10 cellular contexts compared by ENCODE assay signal in the genomic region with DNA sequence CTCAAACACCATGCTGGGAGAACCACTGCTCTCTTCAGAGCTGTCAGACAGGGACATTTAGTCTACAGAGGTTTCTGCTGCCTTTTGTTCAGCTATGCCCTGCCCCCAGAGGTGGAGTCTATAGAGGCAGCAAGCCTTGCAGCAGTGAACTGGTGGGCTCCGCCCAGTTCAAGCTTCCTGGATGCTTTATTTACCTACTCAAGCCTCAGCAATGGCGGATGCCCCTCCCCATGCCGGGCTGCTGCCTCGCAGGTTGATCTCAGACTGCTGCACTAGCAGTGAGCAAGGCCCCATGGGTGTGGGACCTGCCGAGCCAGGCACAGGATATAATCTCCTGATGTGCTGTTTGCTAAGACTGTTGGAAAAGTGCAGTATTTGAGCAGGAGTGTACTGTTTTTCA. TPM values are rescaled to one million over a fixed set of nuclear protein-coding genes. Genes with fewer than 3 reads are reported as not detected.
A peak's percentile ranks its signal among the peaks of the same experiment; 100 is the strongest.
DNase-seq lines count a peak whose midpoint lies in the region; ATAC-seq and TF ChIP-seq lines count a peak whose summit lies in the region.
"Not testable (repeated sequence)": the region's sequence is repeated elsewhere in the genome, so short reads cannot be mapped to it uniquely, and the experiment has no call there.
"Had no signal": no experiment of that assay in that cellular context is flagged by ENCODE, and none has a peak within 500 bp of the region (broad histone marks: within the 10 kb centered on the region; RNA-seq: fewer than 3 reads in every experiment).

No MANE protein-coding gene starts in this region.

- not testable (repeated sequence) for H3K4me1 ChIP-seq in DND-41 (ENCODE audit: insufficient read depth, low read length)
- peaks cover 13% of the 10 kb centered on the region for H3K4me1 ChIP-seq in KMS-11 (ENCODE audit: low read depth, poor library complexity, severe bottlenecking)

- not testable (repeated sequence) for H4K20me1 ChIP-seq in DND-41 (ENCODE audit: insufficient read depth, low read length); KMS-11 (ENCODE audit: insufficient read depth)

- H3K36me3 ChIP-seq in DND-41 (ENCODE audit: insufficient read depth, low read length); KMS-11 (ENCODE audit: insufficient read depth): not testable (repeated sequence)

- H3K27ac ChIP-seq in DND-41 (ENCODE audit: low read length); KMS-11: not testable (repeated sequence)

- H3K27me3 ChIP-seq in DND-41 (ENCODE audit: insufficient read depth, low read length, poor library complexity); KMS-11 (ENCODE audit: insufficient read depth, low read depth): not testable (repeated sequence)

- H3K27me3 Mint-ChIP-seq in activated CD4-positive, alpha-beta T cell treated with anti-CD3 and anti-CD28 coated beads, Interleukin-2, amount 10 ng/mL, durations not matched to agents 7 days and 5 days = peaks cover 34% of the 10 kb centered on the region
- not testable (repeated sequence) for H3K27me3 Mint-ChIP-seq in activated naive CD4-positive, alpha-beta T cell treated with anti-CD3 and anti-CD28 coated beads for 36 hours (ENCODE audit: low read depth)

- not testable (repeated sequence) for H3K4me1 Mint-ChIP-seq in activated CD4-positive, alpha-beta T cell treated with anti-CD3 and anti-CD28 coated beads, Interleukin-2, amount 10 ng/mL, durations not matched to agents 7 days and 5 days; activated naive CD4-positive, alpha-beta T cell treated with anti-CD3 and anti-CD28 coated beads for 36 hours (ENCODE audit: low read depth)

- POLR2A ChIA-PET in activated CD4-positive, alpha-beta T cell treated with anti-CD3 and anti-CD28 coated beads, Interleukin-2, amount 10 ng/mL, durations not matched to agents 7 days and 5 days (lab: Charles Lee) = not testable (repeated sequence)

- H3K79me2 ChIP-seq in DND-41 (ENCODE audit: insufficient read depth, low read length); KMS-11 (ENCODE audit: insufficient read depth, low read depth): not testable (repeated sequence)

- not testable (repeated sequence) for H3K9me3 ChIP-seq in DND-41 (ENCODE audit: insufficient read depth, low read length, severe bottlenecking)

- not testable (repeated sequence) for H3K4me2 ChIP-seq in DND-41 (ENCODE audit: insufficient read depth, low read length)
- peak overlapping the region; percentile 43; the same call in 1 of the 2 replicates for H3K4me2 ChIP-seq in KMS-11

- intact Hi-C loops in activated naive CD4-positive, alpha-beta T cell treated with anti-CD3 and anti-CD28 coated beads for 36 hours (cut with micrococcal nuclease); left colon (cut with DNase I, micrococcal nuclease): not testable (repeated sequence)

- CTCF ChIA-PET in activated CD4-positive, alpha-beta T cell treated with anti-CD3 and anti-CD28 coated beads, Interleukin-2, amount 10 ng/mL, durations not matched to agents 7 days and 5 days (lab: Charles Lee) = interaction anchor here (0.8 to 1.2 kb wide), 3 partner anchors 8 to 21 kb away, joined by 3 to 4 read pairs (median 3); no protein-coding TSS in a partner anchor
- CTCF ChIA-PET in activated naive CD4-positive, alpha-beta T cell treated with anti-CD3 and anti-CD28 coated beads for 36 hours (lab: Charles Lee) = interaction anchor here (0.8 to 1.4 kb wide), 2 partner anchors 27 to 31 kb away, joined by 3 to 6 read pairs; no protein-coding TSS in a partner anchor

- ATAC-seq in DND-41 (ENCODE audit: insufficient read depth, low read depth) = 0 out of 3 replicates have a peak, but pooled peaks have one; percentile 45
- not testable (repeated sequence) for ATAC-seq in left colon

- DNase-seq in DND-41 = not testable (repeated sequence)
- DNase-seq in NCI-H345 (lab: John Stamatoyannopoulos, UW) (peak; percentile 17), left colon (peak; percentile 11 to 28)
- DNase-seq in activated CD4-positive, alpha-beta T cell treated with anti-CD3 and anti-CD28 coated beads, Interleukin-2, amount 10 ng/mL, durations not matched to agents 7 days and 5 days = peak; percentile 25
- DNase-seq in activated naive CD4-positive, alpha-beta T cell treated with anti-CD3 and anti-CD28 coated beads for 36 hours = peak; percentile 16

- not testable (repeated sequence) for H3K4me3 ChIP-seq in DND-41 (ENCODE audit: low read depth in 1 of 2, low read length in 2 of 2); KMS-11 (IDR thresholded peaks at IDR 0.05; ENCODE audit: insufficient read depth, low read depth, low read length)

- H3K9ac ChIP-seq in DND-41 (ENCODE audit: low read depth, low read length); KMS-11: not testable (repeated sequence)

- not testable (repeated sequence) for TF ChIP-seq CTCF in DND-41 (IDR thresholded peaks at IDR 0.05; ENCODE audit: borderline replicate concordance, extremely low read depth, low read length, poor library complexity, severe bottlenecking); KMS-11 (conservative IDR thresholded peaks at IDR 0.05; ENCODE audit: low read depth, low read length)

- peak; percentile 45; the same call in 1 of the 2 replicates for TF ChIP-seq POLR2A in Raji (IDR thresholded peaks at IDR 0.05; ENCODE audit: insufficient read depth, low read depth, low read length)

- H2AFZ ChIP-seq in DND-41 (ENCODE audit: low read depth, low read length) = not testable (repeated sequence)
- peak overlapping the region; percentile 45 for H2AFZ ChIP-seq in KMS-11 (ENCODE audit: low read depth)

- not testable (repeated sequence) for H3K27ac Mint-ChIP-seq in activated CD4-positive, alpha-beta T cell treated with anti-CD3 and anti-CD28 coated beads, Interleukin-2, amount 10 ng/mL, durations not matched to agents 7 days and 5 days; activated naive CD4-positive, alpha-beta T cell treated with anti-CD3 and anti-CD28 coated beads for 36 hours

- not testable (repeated sequence) for H3K9me3 Mint-ChIP-seq in activated CD4-positive, alpha-beta T cell treated with anti-CD3 and anti-CD28 coated beads, Interleukin-2, amount 10 ng/mL, durations not matched to agents 7 days and 5 days; activated naive CD4-positive, alpha-beta T cell treated with anti-CD3 and anti-CD28 coated beads for 36 hours

- H3K4me3 Mint-ChIP-seq in activated CD4-positive, alpha-beta T cell treated with anti-CD3 and anti-CD28 coated beads, Interleukin-2, amount 10 ng/mL, durations not matched to agents 7 days and 5 days; activated naive CD4-positive, alpha-beta T cell treated with anti-CD3 and anti-CD28 coated beads for 36 hours: not testable (repeated sequence)

- not testable (repeated sequence) for H3K36me3 Mint-ChIP-seq in activated CD4-positive, alpha-beta T cell treated with anti-CD3 and anti-CD28 coated beads, Interleukin-2, amount 10 ng/mL, durations not matched to agents 7 days and 5 days (ENCODE audit: low read depth); activated naive CD4-positive, alpha-beta T cell treated with anti-CD3 and anti-CD28 coated beads for 36 hours (ENCODE audit: low read depth)

RNA-seq across cellular contexts. Expression of gene HEMGN, which starts 12.9 kb away (rescaled TPM):
- total RNA-seq in activated CD4-positive, alpha-beta T cell treated with anti-CD3 and anti-CD28 coated beads, Interleukin-2, amount 10 ng/mL, durations not matched to agents 7 days and 5 days = 1 to 10 TPM; 2.2 to 2.9 TPM
- 1 to 10 TPM; 1.8 to 1.9 TPM for total RNA-seq in activated naive CD4-positive, alpha-beta T cell treated with anti-CD3 and anti-CD28 coated beads for 36 hours
- not detected for total RNA-seq in left colon
- total RNA-seq: GM23248, MCF 10A, PC-3 had no signal

RNA-seq across cellular contexts. Expression of gene TRMO, which starts 28.6 kb away (rescaled TPM):
- 10 to 100 TPM; 26.6 to 31.8 TPM for total RNA-seq in activated CD4-positive, alpha-beta T cell treated with anti-CD3 and anti-CD28 coated beads, Interleukin-2, amount 10 ng/mL, durations not matched to agents 7 days and 5 days
- total RNA-seq in activated naive CD4-positive, alpha-beta T cell treated with anti-CD3 and anti-CD28 coated beads for 36 hours = 10 to 100 TPM; 10.7 to 10.8 TPM
- 10 to 100 TPM; 14.0 to 15.0 TPM for total RNA-seq in left colon

RNA-seq across cellular contexts. Expression of gene ANP32B, which starts 32.3 kb away (rescaled TPM):
- 100 to 1,000 TPM; 358 to 453 TPM for total RNA-seq in activated CD4-positive, alpha-beta T cell treated with anti-CD3 and anti-CD28 coated beads, Interleukin-2, amount 10 ng/mL, durations not matched to agents 7 days and 5 days
- 100 to 1,000 TPM; 412 to 414 TPM for total RNA-seq in activated naive CD4-positive, alpha-beta T cell treated with anti-CD3 and anti-CD28 coated beads for 36 hours
- total RNA-seq in left colon = 100 to 1,000 TPM in 1 of 2 donors, 10 to 100 TPM in 1; 98.2 to 137 TPM
